In genomic region chrX:7068939-7069367, GRCh38 we compare ENCODE assay signal across 10 cellular contexts.
A peak's percentile ranks its signal among the peaks of the same experiment; 100 is the strongest.
DNase-seq lines count a peak whose midpoint lies in the region; ATAC-seq and TF ChIP-seq lines count a peak whose summit lies in the region.
"Had no signal": no experiment of that assay in that cellular context is flagged by ENCODE, and none has a peak within 500 bp of the region (broad histone marks: within the 10 kb centered on the region; RNA-seq: fewer than 3 reads in every experiment).

No MANE protein-coding gene starts in this region.

- peak overlapping the region; percentile 39 for H3K27ac Mint-ChIP-seq in MCF 10A (ENCODE audit: low read depth, unreplicated experiment)
- H3K27ac Mint-ChIP-seq: dendritic cell treated with granulocyte-macrophage colony-stimulating factor and Interleukin-4, amounts not matched to agents 40 ng/mL and 50 ng/mL, for 4 days had no signal

- peaks cover 30% of the 10 kb centered on the region for H3K36me3 Mint-ChIP-seq in MCF 10A (ENCODE audit: insufficient read depth, unreplicated experiment)

- H3K9me3 ChIP-seq in KOPT-K1 (ENCODE audit: insufficient read depth, low read length, poor library complexity, severe bottlenecking): peaks cover 13% of the 10 kb centered on the region
- H3K9me3 ChIP-seq: neutrophil had no signal

- no peak for ATAC-seq in GM19324 (IDR thresholded peaks at IDR 0.05; ENCODE audit: low FRiP score, unreplicated experiment)

- H3K4me1 Mint-ChIP-seq in MCF 10A (ENCODE audit: insufficient read depth, unreplicated experiment): peaks cover 15% of the 10 kb centered on the region

- peak overlapping the region; percentile 93 for H3K27ac ChIP-seq in KOPT-K1 (ENCODE audit: low read depth, low read length, poor library complexity, severe bottlenecking)
- H3K27ac ChIP-seq: neutrophil had no signal

- peak; percentile 1 for DNase-seq in activated effector memory CD4-positive, alpha-beta T cell treated with Interleukin-2 at 50 U/mL for 16 hours
- no peak for DNase-seq in activated effector memory CD4-positive, alpha-beta T cell treated with anti-CD3 and anti-CD28 coated beads, Interleukin-2, amount 50 U/mL, for 16 hours
- peak; percentile 90 for DNase-seq in MCF 10A (ENCODE audit: unreplicated experiment)
- DNase-seq in smooth muscle cell of the brain vasculature (ENCODE audit: low read depth, low spot score): peak; percentile 24
- no peak for DNase-seq in DMS53 treated with DMSO at 0.1 percent for 48 hours (lab: John Stamatoyannopoulos, UW; ENCODE audit: unreplicated experiment)
- DNase-seq in NCI-H446 (lab: John Stamatoyannopoulos, UW): no peak

- POLR2A ChIA-PET in MCF 10A (lab: Yijun Ruan, JAX): no interaction called here

- peak; percentile 40 for TF ChIP-seq CTCF in MCF 10A (IDR thresholded peaks at IDR 0.05; ENCODE audit: unreplicated experiment)

- no peaks in the 10 kb centered on the region for H3K9me3 Mint-ChIP-seq in MCF 10A (ENCODE audit: unreplicated experiment)
- H3K9me3 Mint-ChIP-seq: dendritic cell treated with granulocyte-macrophage colony-stimulating factor and Interleukin-4, amounts not matched to agents 40 ng/mL and 50 ng/mL, for 4 days had no signal

- H3K36me3 ChIP-seq in KOPT-K1 (ENCODE audit: insufficient read depth, low read length): peaks cover 49% of the 10 kb centered on the region
- H3K36me3 ChIP-seq: neutrophil had no signal

- no TSS peak for BruUV-seq in MCF 10A (replicated peaks; lab: Mats Ljungman, UMichigan)

- no peaks in the 10 kb centered on the region for H3K27me3 Mint-ChIP-seq in MCF 10A (ENCODE audit: insufficient read depth, unreplicated experiment)
- H3K27me3 Mint-ChIP-seq: dendritic cell treated with granulocyte-macrophage colony-stimulating factor and Interleukin-4, amounts not matched to agents 40 ng/mL and 50 ng/mL, for 4 days had no signal

- no peak overlapping the region for H3K4me3 Mint-ChIP-seq in MCF 10A (ENCODE audit: unreplicated experiment)
- H3K4me3 Mint-ChIP-seq: dendritic cell treated with granulocyte-macrophage colony-stimulating factor and Interleukin-4, amounts not matched to agents 40 ng/mL and 50 ng/mL, for 4 days had no signal

- CTCF ChIA-PET in MCF 10A (lab: Yijun Ruan, JAX): no interaction called here

- intact Hi-C loops in MCF 10A (cut with micrococcal nuclease): loop anchor here (1.0 kb wide), 1 partner anchor 517 kb away; no protein-coding TSS in a partner anchor

Comparison
In these comparisons a context has a peak if more than half of its experiments do, and no peak if none do; other contexts are left out.
1. DNase-seq: peak in activated effector memory CD4-positive, alpha-beta T cell treated with Interleukin-2 at 50 U/mL for 16 hours (single experiment), MCF 10A (single experiment) and smooth muscle cell of the brain vasculature (single experiment); none in activated effector memory CD4-positive, alpha-beta T cell treated with anti-CD3 and anti-CD28 coated beads, Interleukin-2, amount 50 U/mL, for 16 hours (single experiment), DMS53 treated with DMSO at 0.1 percent for 48 hours (single experiment) and NCI-H446 (0 of 2).